18 cellular contexts compared by ENCODE assay signal in the genomic region with DNA sequence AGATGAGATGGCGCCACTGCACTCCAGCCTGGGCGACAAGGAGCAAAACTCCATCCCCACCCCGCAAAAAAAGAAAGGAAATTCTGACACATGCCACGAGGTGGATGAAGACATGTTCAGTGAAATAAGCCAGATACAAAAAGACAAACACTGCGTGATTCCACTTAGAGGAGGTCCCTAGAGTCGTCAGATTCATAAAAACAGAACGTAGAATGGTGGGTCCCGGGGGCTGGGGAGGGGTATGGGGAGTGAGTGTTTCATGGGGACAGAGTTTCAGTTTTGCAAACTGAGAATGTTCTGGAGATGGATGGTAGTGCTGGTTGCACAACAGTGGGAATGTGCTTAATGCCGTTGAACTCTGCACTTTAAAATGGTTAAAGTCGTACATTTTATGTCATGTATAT. TPM values are rescaled to one million over a fixed set of nuclear protein-coding genes. Genes with fewer than 3 reads are reported as not detected.
DNase-seq lines count a peak whose midpoint lies in the region; ATAC-seq, FAIRE-seq and TF ChIP-seq lines count a peak whose summit lies in the region.
"Had no signal": no experiment of that assay in that cellular context is flagged by ENCODE, and none has a peak within 500 bp of the region (broad histone marks: within the 10 kb centered on the region; RNA-seq: fewer than 3 reads in every experiment).

No MANE protein-coding gene starts in this region.

- peak; percentile 50 for FAIRE-seq in HepG2 (lab: Jason Lieb, UNC)
- FAIRE-seq: astrocyte had no signal

- ATAC-seq in HepG2, result no peak
- ATAC-seq: activated CD4-positive, alpha-beta T cell treated with anti-CD3 and anti-CD28 coated beads for 36 hours; stimulated activated naive CD8-positive, alpha-beta T cell treated with anti-CD3 and anti-CD28 coated beads, Interleukin-15, Interleukin-2, amounts not matched to agents 100 U/mL and 50 U/mL, for 24 hours had no signal

- TF ChIP-seq POLR2A in HepG2 (IDR thresholded peaks at IDR 0.05; ENCODE audit: insufficient read depth in 1 of 2, low read depth in 2 of 2, low read length in 2 of 2), result no peak

- WGBS in HepG2 (ENCODE audit: low lambda C conversion rate), result 23% methylated on average over 10 of the region's 10 CpGs
- WGBS in smooth muscle cell (ENCODE audit: low lambda C conversion rate), result 46% methylated on average over 10 of the region's 10 CpGs

- H3K79me2 ChIP-seq in HepG2 (ENCODE audit: insufficient read depth, low read length) (peaks cover 9% of the 10 kb centered on the region), smooth muscle cell (ENCODE audit: low read depth) (peaks cover 9% of the 10 kb centered on the region)

- peaks cover 29% of the 10 kb centered on the region for H3K4me1 Mint-ChIP-seq in HFFc6 (ENCODE audit: low read depth)

- H3K4me3 ChIP-seq in HepG2 (replicated peaks in 1 of 3; ENCODE audit: insufficient read depth in 1 of 3, low read depth in 2 of 3, low read length in 3 of 3) (no peak overlapping the region; a peak in 1 of 6 replicates), smooth muscle cell (no peak overlapping the region), WERI-Rb-1 (ENCODE audit: low read depth, low read length) (no peak overlapping the region)

- CTCF ChIA-PET in HepG2 (lab: Yijun Ruan, JAX; ENCODE audit: low intra/inter-chr PET ratio, low total read pairs), result no interaction called here

- H3K27me3 ChIP-seq in HepG2 (ENCODE audit: control insufficient read depth in 1 of 2, insufficient read depth in 2 of 2, low read length in 2 of 2), result no peaks in the 10 kb centered on the region; a peak in 1 of 5 replicates
- H3K27me3 ChIP-seq in smooth muscle cell (ENCODE audit: low read depth), result no peaks in the 10 kb centered on the region
- no peaks in the 10 kb centered on the region for H3K27me3 ChIP-seq in WERI-Rb-1 (ENCODE audit: insufficient read depth, low read depth, severe bottlenecking)

- peaks cover 3% of the 10 kb centered on the region; the same call in 1 of the 2 replicates for H3K9me3 Mint-ChIP-seq in HFFc6

- POLR2A ChIA-PET in HepG2 (lab: Yijun Ruan, JAX), result interaction anchor here (1.0 kb wide), 1 partner anchor 16 kb away, joined by 3 read pairs; no protein-coding TSS in a partner anchor

- H3K4me1 ChIP-seq in HepG2 (ENCODE audit: insufficient read depth, low read length), result peaks cover 44% of the 10 kb centered on the region
- H3K4me1 ChIP-seq in smooth muscle cell (ENCODE audit: low read depth), result peaks cover 6% of the 10 kb centered on the region

- in situ Hi-C loops in HepG2 (cut with HindIII; ENCODE audit: extremely low pct_ligation_motif_present, low pct_unique_long_range_greater_than_20kb), result loop anchor here (5.0 kb wide), 1 partner anchor 38 kb away; a partner anchor contains a TSS

- H3K36me3 ChIP-seq in HepG2 (replicated peaks in 1 of 2; ENCODE audit: control insufficient read depth in 1 of 2, insufficient read depth in 2 of 2, low read length in 2 of 2) (no peaks in the 10 kb centered on the region), smooth muscle cell (ENCODE audit: low read depth) (no peaks in the 10 kb centered on the region), WERI-Rb-1 (peaks cover 4% of the 10 kb centered on the region; the same call in 1 of the 2 replicates)

- H4K20me1 ChIP-seq in HepG2 (ENCODE audit: insufficient read depth, low read length) (no peaks in the 10 kb centered on the region), smooth muscle cell (ENCODE audit: low read depth) (no peaks in the 10 kb centered on the region)

- H2AFZ ChIP-seq in HepG2 (ENCODE audit: low read length) (no peak overlapping the region), smooth muscle cell (ENCODE audit: low read depth) (no peak overlapping the region)

- DNase-seq in HFFc6 (no peak), fibroblast of gingiva (ENCODE audit: low read depth) (peak; percentile 46), HepG2 (ENCODE audit: low spot score) (no peak), smooth muscle cell (lab: John Stamatoyannopoulos, UW; ENCODE audit: unreplicated experiment) (no peak), Kasumi-1 (lab: John Stamatoyannopoulos, UW) (no peak), WERI-Rb-1 (no peak), NCI-H345 treated with DMSO at 0.1 percent for 48 hours (lab: John Stamatoyannopoulos, UW; ENCODE audit: unreplicated experiment) (no peak), COR-L47 (lab: John Stamatoyannopoulos, UW) (no peak)
- DNase-seq: activated CD4-positive, alpha-beta T cell treated with anti-CD3 and anti-CD28 coated beads for 36 hours; activated gamma-delta T cell treated with Interleukin-2 at 50 U/mL for 16 hours; hypothalamus; NCI-H1417 treated with DMSO at 0.1 percent for 48 hours; NCI-H446 treated with DMSO at 0.1 percent for 48 hours; posterior cingulate gyrus; SIG-M5; stimulated activated CD4-positive, alpha-beta T cell treated with anti-CD3 and anti-CD28 coated beads, Interleukin-15, amount 100 ng/mL, for 24 hours; stimulated activated naive CD8-positive, alpha-beta T cell treated with anti-CD3 and anti-CD28 coated beads, Interleukin-15, Interleukin-2, amounts not matched to agents 100 U/mL and 50 U/mL, for 24 hours had no signal

- H3K36me3 Mint-ChIP-seq in HFFc6 (ENCODE audit: low read depth), result peaks cover 18% of the 10 kb centered on the region

- H3K27me3 Mint-ChIP-seq in HFFc6 (ENCODE audit: insufficient read depth), result peaks cover 3% of the 10 kb centered on the region
- H3K27me3 Mint-ChIP-seq: activated CD4-positive, alpha-beta T cell treated with anti-CD3 and anti-CD28 coated beads for 36 hours had no signal

- TF ChIP-seq EP300 in HepG2 (IDR thresholded peaks at IDR 0.05; ENCODE audit: low read depth in 2 of 2, low read length in 2 of 2), result no peak
- TF ChIP-seq EP300 in HepG2 (CRISPR knock-in tag; IDR thresholded peaks at IDR 0.05; ENCODE audit: borderline replicate concordance), result no peak

- intact Hi-C loops in HepG2 (cut with micrococcal nuclease; ENCODE audit: unreplicated experiment), result no loop called here

- peak overlapping the region; percentile 52; the same call in 1 of the 2 replicates for H3K27ac Mint-ChIP-seq in HFFc6
- H3K27ac Mint-ChIP-seq: activated CD4-positive, alpha-beta T cell treated with anti-CD3 and anti-CD28 coated beads for 36 hours had no signal

- H3K27ac ChIP-seq in HepG2 (ENCODE audit: extremely low read length, insufficient read depth, low read length) (no peak overlapping the region), smooth muscle cell (ENCODE audit: low read depth) (peak overlapping the region; percentile 41), WERI-Rb-1 (no peak overlapping the region)

- BruUV-seq in HepG2 (replicated peaks; lab: Mats Ljungman, UMichigan), result no TSS peak

- no peaks in the 10 kb centered on the region for H3F3A ChIP-seq in smooth muscle cell (ENCODE audit: low read depth)

- H3K9ac ChIP-seq in HepG2 (ENCODE audit: insufficient read depth, low read depth, low read length) (no peak overlapping the region), smooth muscle cell (ENCODE audit: low read depth) (no peak overlapping the region)

- H3K4me3 Mint-ChIP-seq in HFFc6, result no peak overlapping the region
- H3K4me3 Mint-ChIP-seq: activated CD4-positive, alpha-beta T cell treated with anti-CD3 and anti-CD28 coated beads for 36 hours had no signal

- TF ChIP-seq CTCF in HFFc6 (IDR thresholded peaks at IDR 0.05), result no peak
- no peak for TF ChIP-seq CTCF in HepG2 (CRISPR knock-in tag; IDR thresholded peaks at IDR 0.05)
- TF ChIP-seq CTCF in smooth muscle cell (IDR thresholded peaks at IDR 0.05; ENCODE audit: borderline replicate concordance, insufficient read depth, poor library complexity, severe bottlenecking), result no peak
- TF ChIP-seq CTCF in WERI-Rb-1 (IDR thresholded peaks at IDR 0.05; ENCODE audit: low read depth, low read length), result no peak

- H3K9me3 ChIP-seq in HepG2 (ENCODE audit: low read length), result no peaks in the 10 kb centered on the region
- no peaks in the 10 kb centered on the region for H3K9me3 ChIP-seq in smooth muscle cell (replicated peaks; ENCODE audit: low read depth)
- H3K9me3 ChIP-seq in WERI-Rb-1 (ENCODE audit: severe bottlenecking), result no peaks in the 10 kb centered on the region

- H3K4me2 ChIP-seq in HepG2 (ENCODE audit: low read depth, low read length) (peak overlapping the region; percentile 70), smooth muscle cell (peak overlapping the region; percentile 56)

- TF ChIP-seq RAD21 in HepG2 (CRISPR knock-in tag; IDR thresholded peaks at IDR 0.05), result no peak

RNA-seq across cellular contexts. Expression of a gene that starts 4.0 kb away (rescaled TPM):
- 10 to 100 TPM; 21.0 to 54.6 (median 50.3) TPM for total RNA-seq in HFFc6 (2021; fragmentation: NEBNext Ultra II Directional; extraction: Animal tissue kit (Norgen Biotek cat#: 25700))
- total RNA-seq in HepG2 (2016; rRNA removed; fragmentation: Illumina TruSeq; extraction: Trizol) (46.2 and 63.2 TPM in 2 replicates), smooth muscle cell (7.6 and 10.1 TPM in 2 replicates)
- 7.6 and 7.9 TPM in 2 replicates for total RNA-seq in HepG2 (2016; cell fraction: cytosol; rRNA removed; fragmentation: Illumina TruSeq; extraction: Trizol; ENCODE audit: low read depth)
- total RNA-seq in HepG2 (2016; cell fraction: insoluble cytoplasmic fraction; rRNA removed; fragmentation: Illumina TruSeq; extraction: Trizol), result 47.6 and 55.0 TPM in 2 replicates
- 21.9 and 24.3 TPM in 2 replicates for total RNA-seq in HepG2 (2016; cell fraction: membrane; rRNA removed; fragmentation: Illumina TruSeq; extraction: Trizol)
- 24.3 and 25.4 TPM in 2 replicates for total RNA-seq in HepG2 (2016; cell fraction: nucleus; rRNA removed; fragmentation: Illumina TruSeq; extraction: Trizol)
- polyA plus RNA-seq in HepG2 (2011; rRNA removed) (8.8 and 10.0 TPM in 2 replicates), smooth muscle cell (6.1 and 9.7 TPM in 2 replicates)
- 6.3 and 10.5 TPM in 2 replicates for polyA plus RNA-seq in HepG2 (2011; cell fraction: cytosol; rRNA removed)
- 10.2 and 12.2 TPM in 2 replicates for polyA plus RNA-seq in HepG2 (2011; cell fraction: nucleus; rRNA removed)
- polyA plus RNA-seq in HepG2 (2012), result 3.9 and 8.5 TPM in 2 replicates
- 3.0 and 3.9 TPM in 2 replicates for polyA plus RNA-seq in HepG2 (2016; cell fraction: cytosol; fragmentation: Illumina TruSeq; extraction: Trizol; ENCODE audit: low read depth)
- polyA plus RNA-seq in HepG2 (2016; cell fraction: insoluble cytoplasmic fraction; fragmentation: Illumina TruSeq; extraction: Trizol; ENCODE audit: low read depth), result 26.0 and 27.0 TPM in 2 replicates
- polyA plus RNA-seq in HepG2 (2016; cell fraction: membrane; fragmentation: Illumina TruSeq; extraction: Trizol; ENCODE audit: low read depth), result 7.2 and 8.5 TPM in 2 replicates
- 31.6 and 34.4 TPM in 2 replicates for polyA plus RNA-seq in HepG2 (2016; cell fraction: nucleus; fragmentation: Illumina TruSeq; extraction: Trizol; ENCODE audit: insufficient read depth, low read depth)
- 27.2 and 131 TPM in 2 replicates for polyA minus RNA-seq in HepG2 (2011; rRNA and poly(A)+ RNA removed; ENCODE audit: low replicate concordance)
- 11.4 and 21.7 TPM in 2 replicates for polyA minus RNA-seq in HepG2 (2011; cell fraction: cytosol; rRNA and poly(A)+ RNA removed)
- polyA minus RNA-seq in HepG2 (2011; cell fraction: nucleus; rRNA and poly(A)+ RNA removed), result 8.6 and 9.8 TPM in 2 replicates

RNA-seq across cellular contexts. Expression of a gene that starts 37.7 kb away (rescaled TPM):
- 100 to 1,000 TPM; 132 to 167 (median 156) TPM for total RNA-seq in HFFc6 (2021; fragmentation: NEBNext Ultra II Directional; extraction: Animal tissue kit (Norgen Biotek cat#: 25700))
- 11.0 and 12.9 TPM in 2 replicates for total RNA-seq in HepG2 (2016; rRNA removed; fragmentation: Illumina TruSeq; extraction: Trizol)
- 1.5 TPM in 2 replicates for total RNA-seq in HepG2 (2016; cell fraction: cytosol; rRNA removed; fragmentation: Illumina TruSeq; extraction: Trizol; ENCODE audit: low read depth)
- 10.8 and 16.5 TPM in 2 replicates for total RNA-seq in HepG2 (2016; cell fraction: insoluble cytoplasmic fraction; rRNA removed; fragmentation: Illumina TruSeq; extraction: Trizol)
- 6.2 TPM in 2 replicates for total RNA-seq in HepG2 (2016; cell fraction: membrane; rRNA removed; fragmentation: Illumina TruSeq; extraction: Trizol)
- total RNA-seq in HepG2 (2016; cell fraction: nucleus; rRNA removed; fragmentation: Illumina TruSeq; extraction: Trizol), result 12.8 and 13.5 TPM in 2 replicates
- polyA plus RNA-seq in HepG2 (2011; rRNA removed), result 5.7 and 6.8 TPM in 2 replicates
- 4.3 and 5.1 TPM in 2 replicates for polyA plus RNA-seq in HepG2 (2011; cell fraction: cytosol; rRNA removed)
- polyA plus RNA-seq in HepG2 (2011; cell fraction: nucleus; rRNA removed), result 21.5 and 24.8 TPM in 2 replicates
- polyA plus RNA-seq in HepG2 (2012), result 7.1 and 11.3 TPM in 2 replicates
- 0.79 and 1.2 TPM in 2 replicates for polyA plus RNA-seq in HepG2 (2016; cell fraction: cytosol; fragmentation: Illumina TruSeq; extraction: Trizol; ENCODE audit: low read depth)
- 8.4 and 13.7 TPM in 2 replicates for polyA plus RNA-seq in HepG2 (2016; cell fraction: insoluble cytoplasmic fraction; fragmentation: Illumina TruSeq; extraction: Trizol; ENCODE audit: low read depth)
- polyA plus RNA-seq in HepG2 (2016; cell fraction: membrane; fragmentation: Illumina TruSeq; extraction: Trizol; ENCODE audit: low read depth), result 2.9 and 3.9 TPM in 2 replicates
- 27.2 and 28.0 TPM in 2 replicates for polyA plus RNA-seq in HepG2 (2016; cell fraction: nucleus; fragmentation: Illumina TruSeq; extraction: Trizol; ENCODE audit: insufficient read depth, low read depth)
- polyA minus RNA-seq in HepG2 (2011; rRNA and poly(A)+ RNA removed; ENCODE audit: low replicate concordance), result 25.5 and 78.0 TPM in 2 replicates
- polyA minus RNA-seq in HepG2 (2011; cell fraction: cytosol; rRNA and poly(A)+ RNA removed), result 8.5 and 9.8 TPM in 2 replicates
- 5.2 and 9.0 TPM in 2 replicates for polyA minus RNA-seq in HepG2 (2011; cell fraction: nucleus; rRNA and poly(A)+ RNA removed)
- 28.1 and 44.1 TPM in 2 replicates for total RNA-seq in smooth muscle cell
- 31.9 and 32.0 TPM in 2 replicates for polyA plus RNA-seq in smooth muscle cell
